Comparison of ENCODE assay signal across 2 cellular contexts in the genomic region with DNA sequence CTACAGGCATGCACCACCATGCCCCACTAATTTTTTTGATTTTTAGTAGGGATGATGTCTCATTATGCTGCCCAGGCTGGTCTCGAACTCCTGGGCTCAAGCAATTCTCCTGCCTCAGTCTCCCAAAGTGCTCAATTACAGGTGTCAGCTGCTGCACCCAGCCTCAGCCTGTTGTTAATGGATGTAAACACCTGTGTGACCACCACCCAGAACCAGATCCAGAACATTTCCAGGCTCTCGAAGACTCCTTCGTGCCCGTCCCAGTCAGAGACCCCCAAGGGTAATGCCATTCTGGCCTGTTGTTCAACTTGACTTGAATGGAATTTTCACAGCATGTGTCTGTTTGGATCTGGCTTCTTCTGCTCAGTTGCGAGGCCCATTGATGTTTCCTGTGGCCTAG. TPM values are rescaled to one million over a fixed set of nuclear protein-coding genes. Genes with fewer than 3 reads are reported as not detected.
"Had no signal": no experiment of that assay in that cellular context is flagged by ENCODE, and none has a peak within 500 bp of the region (broad histone marks: within the 10 kb centered on the region; RNA-seq: fewer than 3 reads in every experiment).

No MANE protein-coding gene starts in this region.

RNA-seq across cellular contexts. Expression of gene NOS2, which starts 59.8 kb away (rescaled TPM):
- total RNA-seq: HFFc6 had no signal
- polyA plus RNA-seq: HepG2 had no signal
